ENCODE assay signal across 30 cellular contexts in genomic region chr3:129769616-129770015, GRCh38.
"Had no signal": no experiment of that assay in that cellular context is flagged by ENCODE, and none has a peak within 500 bp of the region (broad histone marks: within the 10 kb centered on the region; RNA-seq: fewer than 3 reads in every experiment).

No MANE protein-coding gene starts in this region.

- H3K4me3 ChIP-seq: adrenal gland, ascending aorta, body of pancreas, breast epithelium, cardiac muscle cell had no signal

- DNase-seq: activated effector memory CD4-positive, alpha-beta T cell treated with anti-CD3 and anti-CD28 coated beads, Interleukin-2, amount 50 U/mL, for 16 hours; activated effector memory CD4-positive, alpha-beta T cell treated with Interleukin-2 at 50 U/mL for 16 hours; activated gamma-delta T cell; activated gamma-delta T cell treated with Interleukin-2 at 50 U/mL for 16 hours; activated naive CD4-positive, alpha-beta T cell; activated naive CD4-positive, alpha-beta T cell treated with anti-CD3 and anti-CD28 coated beads for 36 hours; activated naive CD4-positive, alpha-beta T cell treated with anti-CD3 and anti-CD28 coated beads, Interleukin-2, amount 10 ng/mL, durations not matched to agents 7 days and 5 days; activated naive CD4-positive, alpha-beta T cell treated with anti-CD3 and anti-CD28 coated beads, Interleukin-2, amount 50 U/mL, for 16 hours; activated naive CD4-positive, alpha-beta T cell treated with Interleukin-2 at 50 U/mL for 16 hours; activated naive CD8-positive, alpha-beta T cell treated with anti-CD3 and anti-CD28 coated beads for 36 hours; activated naive CD8-positive, alpha-beta T cell treated with anti-CD3 and anti-CD28 coated beads, Interleukin-2, amount 10 ng/mL, durations not matched to agents 7 days and 5 days; activated naive CD8-positive, alpha-beta T cell treated with anti-CD3 and anti-CD28 coated beads, Interleukin-2, amount 50 U/mL, for 24 hours; activated T-cell treated with anti-CD3 and anti-CD28 coated beads, Interleukin-2, amount 50 U/mL, for 4 hours; activated T-cell treated with anti-CD3 and anti-CD28 coated beads, Interleukin-2, amount 50 U/mL, for 48 hours; activated T-cell treated with anti-CD3 and anti-CD28 coated beads, Interleukin-2, amount 50 U/mL, for 72 hours; adrenal gland; amniotic stem cell; amygdala; anterior cingulate cortex; aorta; body of pancreas; brain microvascular endothelial cell; caudate nucleus; central memory CD4-positive, alpha-beta T cell; cerebellar nuclear complex had no signal

- H3K9me3 ChIP-seq: adrenal gland, ascending aorta, body of pancreas, breast epithelium had no signal

- ATAC-seq: activated naive CD4-positive, alpha-beta T cell treated with anti-CD3 and anti-CD28 coated beads, Interleukin-2, amount 50 U/mL, for 72 hours; activated naive CD8-positive, alpha-beta T cell treated with anti-CD3 and anti-CD28 coated beads, Interleukin-2, amount 50 U/mL, for 24 hours; activated T-cell treated with anti-CD3 and anti-CD28 coated beads, Interleukin-2, amount 50 U/mL, for 4 hours; activated T-cell treated with anti-CD3 and anti-CD28 coated beads, Interleukin-2, amount 50 U/mL, for 72 hours; activated T-helper 17 cell treated with anti-CD3 and anti-CD28 coated beads, Interleukin-2, amount 50 U/mL, for 72 hours; body of pancreas had no signal

- H3K27me3 ChIP-seq: adrenal gland, ascending aorta, body of pancreas, brain microvascular endothelial cell, breast epithelium, cardiac muscle cell had no signal

- H3K4me1 ChIP-seq: ascending aorta, body of pancreas, breast epithelium had no signal

- H3K27ac ChIP-seq: adrenal gland, ascending aorta, body of pancreas, brain microvascular endothelial cell, breast epithelium had no signal

- H3K36me3 ChIP-seq: adrenal gland, ascending aorta, brain microvascular endothelial cell, breast epithelium, cardiac muscle cell had no signal
